Comparison of ENCODE assay signal across 1 cellular context in the genomic region with DNA sequence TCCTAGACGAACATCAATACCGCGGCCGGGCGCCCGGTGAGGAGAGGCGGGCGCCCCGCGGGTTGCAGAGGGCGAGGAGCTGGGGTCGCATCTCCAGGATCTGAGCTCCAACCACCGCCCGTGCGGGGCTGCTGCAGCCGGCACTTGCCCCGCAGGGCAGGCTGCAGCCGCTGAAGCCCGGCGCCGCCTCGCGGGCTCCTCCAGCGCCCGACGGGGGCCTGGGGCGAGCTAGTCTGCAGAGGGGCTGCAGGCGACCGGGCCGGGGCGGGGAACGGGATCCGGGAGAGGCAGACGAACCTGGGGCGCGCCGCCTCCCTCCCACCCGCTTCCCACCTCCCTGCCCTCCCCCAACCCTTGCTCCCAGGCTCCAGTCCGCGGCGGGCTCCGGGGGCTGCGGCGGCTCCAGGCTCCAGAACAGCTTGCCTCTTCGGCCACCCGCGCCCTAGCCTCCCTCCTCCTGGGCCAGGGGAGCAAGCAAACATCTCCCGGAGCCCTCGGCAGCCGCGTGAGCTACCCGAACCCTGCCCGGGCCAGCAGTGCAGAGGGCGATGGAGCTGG.
TF ChIP-seq lines count a peak whose summit lies in the region.

No MANE protein-coding gene starts in this region.

TF ChIP-seq in H1, 55 proteins besides CTCF, POLR2A, EP300 and RAD21 (continued from another document):
- TF ChIP-seq, protein P1, sequence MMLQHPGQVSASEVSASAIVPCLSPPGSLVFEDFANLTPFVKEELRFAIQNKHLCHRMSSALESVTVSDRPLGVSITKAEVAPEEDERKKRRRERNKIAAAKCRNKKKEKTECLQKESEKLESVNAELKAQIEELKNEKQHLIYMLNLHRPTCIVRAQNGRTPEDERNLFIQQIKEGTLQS (IDR thresholded peaks at IDR 0.05; ENCODE audit: insufficient read depth, low read depth, low read length), result no peak
TF ChIP-seq in H1: peak in this region for 4.
